In the genomic region with DNA sequence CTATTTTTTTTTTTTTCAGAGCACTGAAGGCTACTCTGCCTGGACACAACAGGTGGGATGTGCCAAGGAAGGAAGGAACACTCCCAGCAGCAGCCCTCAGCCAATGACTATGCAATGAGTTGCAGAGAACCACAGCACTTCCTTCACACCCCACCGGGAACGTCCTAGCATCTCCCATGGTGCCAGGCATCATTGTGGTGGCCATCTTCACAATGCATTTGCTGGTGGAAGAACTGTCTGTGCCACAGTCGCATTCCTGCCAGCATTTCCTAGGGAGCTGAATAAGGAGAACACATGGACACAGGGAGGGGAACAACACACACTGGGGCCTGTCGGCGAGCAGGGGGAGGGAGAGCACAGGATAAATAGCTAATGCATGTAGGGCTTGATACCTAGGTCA, we compare ENCODE assay signal across 25 cellular contexts.
DNase-seq lines count a peak whose midpoint lies in the region; FAIRE-seq and TF ChIP-seq lines count a peak whose summit lies in the region.
"Had no signal": no experiment of that assay in that cellular context is flagged by ENCODE, and none has a peak within 500 bp of the region (broad histone marks: within the 10 kb centered on the region; RNA-seq: fewer than 3 reads in every experiment).

No MANE protein-coding gene starts in this region.

- H4K91ac ChIP-seq in H1 (replicated peaks; ENCODE audit: insufficient read length, low read length): no peak overlapping the region

- H3K23ac ChIP-seq in H1 (ENCODE audit: insufficient read length): no peak overlapping the region

- H3K27ac ChIP-seq in H1 (ENCODE audit: low read depth, low read length) (no peak overlapping the region), tibial nerve (no peak overlapping the region)
- H3K27ac ChIP-seq: BLaER1 had no signal

- no peak overlapping the region for H3K4me3 ChIP-seq in H1 (ENCODE audit: extremely low read depth in 1 of 4, insufficient read depth in 2 of 4, low read depth in 3 of 4, low read length in 4 of 4)
- H3K4me3 ChIP-seq in tibial nerve: no peak overlapping the region
- H3K4me3 ChIP-seq: BLaER1, GM12878 had no signal

- H3K27me3 ChIP-seq in H1 (replicated peaks in 1 of 4; ENCODE audit: control insufficient read depth in 3 of 4, extremely low read depth in 1 of 4, insufficient read depth in 3 of 4, low read length in 3 of 4) (no peaks in the 10 kb centered on the region), tibial nerve (no peaks in the 10 kb centered on the region)
- H3K27me3 ChIP-seq: BE2C, BLaER1 had no signal

- no peak overlapping the region for H3K4ac ChIP-seq in H1 (replicated peaks; ENCODE audit: insufficient read length, low read depth, low read length)

- TF ChIP-seq POLR2A in H1 (IDR thresholded peaks at IDR 0.05; ENCODE audit: control extremely low read depth in 1 of 2, low read depth in 2 of 2, low read length in 2 of 2): no peak
- TF ChIP-seq POLR2A in tibial nerve (IDR thresholded peaks at IDR 0.05): no peak

- no peak overlapping the region for H2BK120ac ChIP-seq in H1 (replicated peaks; ENCODE audit: low read depth, low read length)

- H3K14ac ChIP-seq in H1 (ENCODE audit: insufficient read length): no peak overlapping the region

- no peaks in the 10 kb centered on the region for H3K79me1 ChIP-seq in H1 (ENCODE audit: low read depth, low read length)

- H2AK5ac ChIP-seq in H1 (ENCODE audit: low read depth, low read length): no peak overlapping the region

- TF ChIP-seq CTCF in H1 (IDR thresholded peaks at IDR 0.05; ENCODE audit: control extremely low read depth in 1 of 3, insufficient read depth in 1 of 3, low read depth in 1 of 3, low read length in 3 of 3) (no peak), tibial nerve (IDR thresholded peaks at IDR 0.05) (no peak)

- H3K4me1 ChIP-seq in H1 (replicated peaks in 1 of 4; ENCODE audit: control insufficient read depth in 3 of 4, insufficient read depth in 4 of 4, low read length in 3 of 4): no peaks in the 10 kb centered on the region
- H3K4me1 ChIP-seq in tibial nerve: no peaks in the 10 kb centered on the region
- H3K4me1 ChIP-seq: BE2C, BLaER1 had no signal

- H4K5ac ChIP-seq in H1 (ENCODE audit: insufficient read length, low read depth, low read length): no peak overlapping the region

- no peak overlapping the region for H3K4me2 ChIP-seq in H1 (ENCODE audit: insufficient read depth in 1 of 2, low read depth in 2 of 2, low read length in 2 of 2)
- H3K4me2 ChIP-seq: BLaER1 had no signal

- no peak overlapping the region for H3K18ac ChIP-seq in H1 (ENCODE audit: extremely low read depth, low read length)

- no peak for TF ChIP-seq RAD21 in H1 (IDR thresholded peaks at IDR 0.05 in 1 of 2, conservative IDR thresholded peaks at IDR 0.05 in 1 of 2; ENCODE audit: low read depth in 2 of 2, low read length in 2 of 2)

- H4K20me1 ChIP-seq in H1 (replicated peaks in 1 of 2; ENCODE audit: control insufficient read depth in 1 of 2, insufficient read depth in 2 of 2, low read length in 2 of 2): no peaks in the 10 kb centered on the region
- H4K20me1 ChIP-seq: BLaER1 had no signal

- no peak overlapping the region for H2BK20ac ChIP-seq in H1 (ENCODE audit: low read length)

- no peaks in the 10 kb centered on the region for H3K23me2 ChIP-seq in H1 (ENCODE audit: low read depth, low read length)

- H3K56ac ChIP-seq in H1 (replicated peaks; ENCODE audit: insufficient read length, low read depth, low read length): no peak overlapping the region

- CTCF ChIA-PET in H1 (lab: Charles Lee; ENCODE audit: partially characterized antibody): no interaction called here

- 86% methylated on average over 5 of the region's 5 CpGs; no CpG with 5 or more reads in 1 of the 2 experiments for WGBS in H1 (ENCODE audit: extremely low coverage in 1 of 2, insufficient coverage in 1 of 2, insufficient read length in 1 of 2, insufficient replicate concordance in 2 of 2, low coverage in 1 of 2, low lambda C conversion rate in 2 of 2, missing lambda C conversion rate in 1 of 2), 2 experiments
- 70 to 87% methylated on average over 5 of the region's 5 CpGs for WGBS in tibial nerve, 2 donors

- no peak overlapping the region for H3K9ac ChIP-seq in H1 (replicated peaks in 1 of 4; ENCODE audit: extremely low read depth in 1 of 4, low read depth in 3 of 4, low read length in 3 of 4)
- H3K9ac ChIP-seq: BLaER1 had no signal

- peak; percentile 16 for DNase-seq in LHCN-M2 (ENCODE audit: low read depth)
- DNase-seq in H1 (ENCODE audit: low read depth in 1 of 2, low spot score in 2 of 2): peak in 1 of 2 experiments; percentile 11
- peak; percentile 47 for DNase-seq in myocyte (ENCODE audit: low read depth)
- DNase-seq in DMS53 (lab: John Stamatoyannopoulos, UW): no peak
- no peak for DNase-seq in tibial nerve (ENCODE audit: low spot score in 2 of 2)
- no peak for DNase-seq in SW 1271 (lab: John Stamatoyannopoulos, UW)
- DNase-seq in GM03348 (ENCODE audit: low spot score): no peak
- DNase-seq: 8988T; ACHN; BE2C; C1 segment of cervical spinal cord; CD4-positive, alpha-beta memory T cell; CD4-positive, CD25-positive, alpha-beta regulatory T cell; CD8-positive, alpha-beta memory T cell; COR-L47; DMS 273 treated with DMSO at 0.1 percent for 48 hours; DMS153; DMS79 treated with DMSO at 0.1 percent for 48 hours; GF-D8 had no signal

- FAIRE-seq in H1 (lab: Jason Lieb, UNC): no peak
- FAIRE-seq: A204.1, G401.6, GM12878, GM12892, GM18507 had no signal

- peaks cover 0 to 6% of the 10 kb centered on the region in 2 experiments; a peak in 2 of 4 replicates for H3K9me3 ChIP-seq in H1 (ENCODE audit: insufficient read depth in 2 of 2, low read depth in 1 of 2, low read length in 1 of 2)
- H3K9me3 ChIP-seq in tibial nerve: peaks cover 0 to 4% (median 0%) of the 10 kb centered on the region in 4 donors
- H3K9me3 ChIP-seq: BE2C had no signal

- 0 out of 2 replicates have a peak overlapping the region, but pooled peaks have one; percentile 4 for H2BK15ac ChIP-seq in H1 (ENCODE audit: low read length)

- no peak overlapping the region for H2BK12ac ChIP-seq in H1 (ENCODE audit: low read depth, low read length)

- POLR2A ChIA-PET in H1 (lab: Charles Lee; ENCODE audit: partially characterized antibody): interaction anchor here (1.9 kb wide), 1 partner anchor 13 kb away, joined by 5 read pairs; no protein-coding TSS in a partner anchor

- H2AFZ ChIP-seq in H1 (ENCODE audit: low read length): no peak overlapping the region

- H4K8ac ChIP-seq in H1 (ENCODE audit: extremely low read depth, insufficient read depth, low read length): no peak overlapping the region; the same call in 1 of the 2 replicates

- TF ChIP-seq EP300 in H1 (IDR thresholded peaks at IDR 0.05; ENCODE audit: borderline replicate concordance in 1 of 2, low read depth in 2 of 2, low read length in 2 of 2) (no peak), tibial nerve (IDR thresholded peaks at IDR 0.05) (no peak)

- H2BK5ac ChIP-seq in H1 (ENCODE audit: low read depth, low read length): no peak overlapping the region

- H3K36me3 ChIP-seq in H1 (ENCODE audit: control insufficient read depth in 2 of 4, insufficient read depth in 4 of 4, low read length in 3 of 4): no peaks in the 10 kb centered on the region
- no peaks in the 10 kb centered on the region for H3K36me3 ChIP-seq in tibial nerve
- H3K36me3 ChIP-seq: BE2C, BLaER1 had no signal

- H3K79me2 ChIP-seq in H1 (ENCODE audit: control insufficient read depth in 1 of 2, insufficient read depth in 2 of 2, low read length in 2 of 2): no peaks in the 10 kb centered on the region

TF ChIP-seq in H1, 55 proteins besides CTCF, POLR2A, EP300 and RAD21:
- no peak for TF ChIP-seq SRF (IDR thresholded peaks at IDR 0.05; ENCODE audit: low read depth, low read length)
- no peak for TF ChIP-seq CEBPB (IDR thresholded peaks at IDR 0.05; ENCODE audit: low read depth, low read length)
- no peak for TF ChIP-seq RXRA (IDR thresholded peaks at IDR 0.05; ENCODE audit: insufficient read depth, low read depth, low read length)
TF ChIP-seq in H1: peak in this region for 0.

Comparison
In these comparisons a context has a peak if more than half of its experiments do, and no peak if none do; other contexts are left out.
1. DNase-seq: peak in LHCN-M2 (single experiment) and myocyte (single experiment); none in DMS53 (single experiment), tibial nerve (0 of 2), SW 1271 (0 of 2) and GM03348 (single experiment).